In genomic region chr17:9959377-9959981, GRCh38 we compare ENCODE assay signal across 1 cellular context.
TF ChIP-seq lines count a peak whose summit lies in the region.

No MANE protein-coding gene starts in this region.

TF ChIP-seq in GM23338, 12 proteins besides CTCF, POLR2A, EP300 and RAD21 (continued from another document):
- TF ChIP-seq, protein P1, sequence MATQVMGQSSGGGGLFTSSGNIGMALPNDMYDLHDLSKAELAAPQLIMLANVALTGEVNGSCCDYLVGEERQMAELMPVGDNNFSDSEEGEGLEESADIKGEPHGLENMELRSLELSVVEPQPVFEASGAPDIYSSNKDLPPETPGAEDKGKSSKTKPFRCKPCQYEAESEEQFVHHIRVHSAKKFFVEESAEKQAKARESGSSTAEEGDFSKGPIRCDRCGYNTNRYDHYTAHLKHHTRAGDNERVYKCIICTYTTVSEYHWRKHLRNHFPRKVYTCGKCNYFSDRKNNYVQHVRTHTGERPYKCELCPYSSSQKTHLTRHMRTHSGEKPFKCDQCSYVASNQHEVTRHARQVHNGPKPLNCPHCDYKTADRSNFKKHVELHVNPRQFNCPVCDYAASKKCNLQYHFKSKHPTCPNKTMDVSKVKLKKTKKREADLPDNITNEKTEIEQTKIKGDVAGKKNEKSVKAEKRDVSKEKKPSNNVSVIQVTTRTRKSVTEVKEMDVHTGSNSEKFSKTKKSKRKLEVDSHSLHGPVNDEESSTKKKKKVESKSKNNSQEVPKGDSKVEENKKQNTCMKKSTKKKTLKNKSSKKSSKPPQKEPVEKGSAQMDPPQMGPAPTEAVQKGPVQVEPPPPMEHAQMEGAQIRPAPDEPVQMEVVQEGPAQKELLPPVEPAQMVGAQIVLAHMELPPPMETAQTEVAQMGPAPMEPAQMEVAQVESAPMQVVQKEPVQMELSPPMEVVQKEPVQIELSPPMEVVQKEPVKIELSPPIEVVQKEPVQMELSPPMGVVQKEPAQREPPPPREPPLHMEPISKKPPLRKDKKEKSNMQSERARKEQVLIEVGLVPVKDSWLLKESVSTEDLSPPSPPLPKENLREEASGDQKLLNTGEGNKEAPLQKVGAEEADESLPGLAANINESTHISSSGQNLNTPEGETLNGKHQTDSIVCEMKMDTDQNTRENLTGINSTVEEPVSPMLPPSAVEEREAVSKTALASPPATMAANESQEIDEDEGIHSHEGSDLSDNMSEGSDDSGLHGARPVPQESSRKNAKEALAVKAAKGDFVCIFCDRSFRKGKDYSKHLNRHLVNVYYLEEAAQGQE (IDR thresholded peaks at IDR 0.05; ENCODE audit: unreplicated experiment) = no peak
